ENCODE assay signal across 10 cellular contexts in the genomic region with DNA sequence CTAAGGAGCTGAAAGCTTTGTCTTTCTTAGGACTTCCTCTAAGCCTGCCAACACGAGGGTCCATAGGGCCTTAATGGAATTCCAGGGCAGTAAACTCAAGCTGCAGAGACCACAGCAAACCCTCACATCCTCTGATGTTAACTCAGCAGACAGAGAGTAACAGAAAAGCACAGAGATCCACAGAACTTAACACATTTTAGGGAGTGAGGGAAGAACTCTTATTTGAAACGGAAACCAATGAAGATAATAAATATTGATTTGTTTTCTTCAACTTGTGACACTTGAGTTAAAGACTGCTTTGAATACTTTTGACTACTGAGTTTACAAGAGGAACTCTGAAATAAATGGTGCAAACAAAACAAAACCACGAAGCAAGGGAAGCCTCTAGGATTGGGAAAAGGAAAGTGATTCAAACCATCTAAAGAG. TPM values are rescaled to one million over a fixed set of nuclear protein-coding genes. Genes with fewer than 3 reads are reported as not detected.
DNase-seq lines count a peak whose midpoint lies in the region; ATAC-seq, FAIRE-seq and TF ChIP-seq lines count a peak whose summit lies in the region.
"Had no signal": no experiment of that assay in that cellular context is flagged by ENCODE, and none has a peak within 500 bp of the region (broad histone marks: within the 10 kb centered on the region; RNA-seq: fewer than 3 reads in every experiment).

No MANE protein-coding gene starts in this region.

- no peak for ATAC-seq in natural killer cell treated with Interleukin-12 subunit alpha and Interleukin-12 subunit beta and Interleukin-15 and Interleukin-18, amount 100 ng/mL, for 72 hours

- H3K4me3 Mint-ChIP-seq in HFFc6, result peak overlapping the region; percentile 65
- H3K4me3 Mint-ChIP-seq in natural killer cell treated with Interleukin-12 subunit alpha and Interleukin-12 subunit beta and Interleukin-15 and Interleukin-18, amount 100 ng/mL, for 72 hours, result no peak overlapping the region

- H3K9me3 Mint-ChIP-seq in HFFc6, result no peaks in the 10 kb centered on the region
- no peaks in the 10 kb centered on the region for H3K9me3 Mint-ChIP-seq in natural killer cell treated with Interleukin-12 subunit alpha and Interleukin-12 subunit beta and Interleukin-15 and Interleukin-18, amount 100 ng/mL, for 72 hours

- peaks cover 19% of the 10 kb centered on the region for H3K36me3 Mint-ChIP-seq in HFFc6 (ENCODE audit: low read depth)
- peaks cover 20% of the 10 kb centered on the region for H3K36me3 Mint-ChIP-seq in natural killer cell treated with Interleukin-12 subunit alpha and Interleukin-12 subunit beta and Interleukin-15 and Interleukin-18, amount 100 ng/mL, for 72 hours

- TF ChIP-seq EP300 in stomach (IDR thresholded peaks at IDR 0.05), result no peak

- H3K4me3 ChIP-seq in choroid plexus epithelial cell (ENCODE audit: low read depth, low read length), result no peak overlapping the region
- H3K4me3 ChIP-seq in liver (ENCODE audit: low read depth in 1 of 3, low read length in 3 of 3), result no peak overlapping the region
- no peak overlapping the region for H3K4me3 ChIP-seq in stomach
- no peak overlapping the region for H3K4me3 ChIP-seq in MG63

- WGBS in liver, result 30% methylated on average over 3 of the region's 3 CpGs
- WGBS in stomach, 5 donors, result 16 to 29% (median 18%) methylated on average over 3 of the region's 3 CpGs

- peaks cover 31% of the 10 kb centered on the region for H3K4me1 Mint-ChIP-seq in HFFc6 (ENCODE audit: low read depth)
- H3K4me1 Mint-ChIP-seq in natural killer cell treated with Interleukin-12 subunit alpha and Interleukin-12 subunit beta and Interleukin-15 and Interleukin-18, amount 100 ng/mL, for 72 hours (ENCODE audit: low read depth in 2 of 2), result peaks cover 22% of the 10 kb centered on the region in 2 donors

- H3K9ac ChIP-seq in liver (ENCODE audit: low read depth in 1 of 2, low read length in 2 of 2), result peak overlapping the region; percentile 28 to 31

- no peak for FAIRE-seq in H54 (lab: Jason Lieb, UNC)
- FAIRE-seq: islet of Langerhans, TTC549 had no signal

- H3K36me3 ChIP-seq in liver (ENCODE audit: control insufficient read depth in 4 of 4, insufficient read depth in 3 of 4, low read depth in 1 of 4, low read length in 3 of 4) (peaks cover 9 to 24% (median 21%) of the 10 kb centered on the region in 4 donors), stomach (peaks cover 30 to 93% (median 91%) of the 10 kb centered on the region in 4 donors), MG63 (peaks cover 45% of the 10 kb centered on the region)

- TF ChIP-seq CTCF in HFFc6 (IDR thresholded peaks at IDR 0.05), result no peak
- no peak for TF ChIP-seq CTCF in choroid plexus epithelial cell (conservative IDR thresholded peaks at IDR 0.05; ENCODE audit: low read depth, low read length)
- TF ChIP-seq CTCF in liver (IDR thresholded peaks at IDR 0.05; ENCODE audit: low read depth, low read length, missing input control), result no peak
- TF ChIP-seq CTCF in stomach (IDR thresholded peaks at IDR 0.05), result no peak

- H3K9me3 ChIP-seq in liver (ENCODE audit: control insufficient read depth in 4 of 4, low read length in 3 of 4), result no peaks in the 10 kb centered on the region
- no peaks in the 10 kb centered on the region for H3K9me3 ChIP-seq in stomach
- no peaks in the 10 kb centered on the region for H3K9me3 ChIP-seq in MG63

- H3K27me3 ChIP-seq in liver (ENCODE audit: control insufficient read depth in 4 of 4, insufficient read depth in 4 of 4, low read length in 3 of 4) (no peaks in the 10 kb centered on the region), stomach (no peaks in the 10 kb centered on the region), MG63 (no peaks in the 10 kb centered on the region)

- H3K27ac Mint-ChIP-seq in HFFc6, result peak overlapping the region; percentile 94
- H3K27ac Mint-ChIP-seq in natural killer cell treated with Interleukin-12 subunit alpha and Interleukin-12 subunit beta and Interleukin-15 and Interleukin-18, amount 100 ng/mL, for 72 hours, result no peak overlapping the region

- intact Hi-C loops in stomach (cut with DNase I; ENCODE audit: low total_unique reads) (no loop called here), posterior cingulate gyrus (cut with DNase I) (no loop called here)

- no peaks in the 10 kb centered on the region; the same call in 1 of the 2 replicates for H3K27me3 Mint-ChIP-seq in HFFc6 (ENCODE audit: insufficient read depth)
- no peaks in the 10 kb centered on the region for H3K27me3 Mint-ChIP-seq in natural killer cell treated with Interleukin-12 subunit alpha and Interleukin-12 subunit beta and Interleukin-15 and Interleukin-18, amount 100 ng/mL, for 72 hours

- peak overlapping the region; percentile 72 to 80 for H3K27ac ChIP-seq in liver (ENCODE audit: low read depth in 1 of 2, low read length in 2 of 2)
- H3K27ac ChIP-seq in stomach, result peak overlapping the region; percentile 77 to 91 (median 84)

- DNase-seq in HFFc6 (no peak), choroid plexus epithelial cell (ENCODE audit: low read depth) (peak; percentile 75), stomach (no peak), MG63 (no peak), H54 (ENCODE audit: insufficient read length, low spot score) (no peak), posterior cingulate gyrus (no peak)
- DNase-seq in natural killer cell treated with Interleukin-12 subunit alpha and Interleukin-12 subunit beta and Interleukin-15 and Interleukin-18, amount 100 ng/mL, for 72 hours (ENCODE audit: low spot score), result no peak

- TF ChIP-seq RAD21 in liver (IDR thresholded peaks at IDR 0.05), result no peak

- no peak for TF ChIP-seq POLR2A in stomach (IDR thresholded peaks at IDR 0.05)
- TF ChIP-seq POLR2A in H54 (IDR thresholded peaks at IDR 0.05; ENCODE audit: low read depth, low read length), result no peak

- peaks cover 0 to 26% (median 19%) of the 10 kb centered on the region in 4 donors for H3K4me1 ChIP-seq in liver (ENCODE audit: control insufficient read depth in 4 of 4, insufficient read depth in 4 of 4, low read length in 3 of 4)
- peaks cover 21 to 78% (median 46%) of the 10 kb centered on the region in 4 donors for H3K4me1 ChIP-seq in stomach

TF ChIP-seq in liver, 16 proteins besides CTCF, POLR2A, EP300 and RAD21:
- TF ChIP-seq EGR1 (IDR thresholded peaks at IDR 0.05; ENCODE audit: low read depth in 2 of 2), result no peak
- TF ChIP-seq, protein P1, sequence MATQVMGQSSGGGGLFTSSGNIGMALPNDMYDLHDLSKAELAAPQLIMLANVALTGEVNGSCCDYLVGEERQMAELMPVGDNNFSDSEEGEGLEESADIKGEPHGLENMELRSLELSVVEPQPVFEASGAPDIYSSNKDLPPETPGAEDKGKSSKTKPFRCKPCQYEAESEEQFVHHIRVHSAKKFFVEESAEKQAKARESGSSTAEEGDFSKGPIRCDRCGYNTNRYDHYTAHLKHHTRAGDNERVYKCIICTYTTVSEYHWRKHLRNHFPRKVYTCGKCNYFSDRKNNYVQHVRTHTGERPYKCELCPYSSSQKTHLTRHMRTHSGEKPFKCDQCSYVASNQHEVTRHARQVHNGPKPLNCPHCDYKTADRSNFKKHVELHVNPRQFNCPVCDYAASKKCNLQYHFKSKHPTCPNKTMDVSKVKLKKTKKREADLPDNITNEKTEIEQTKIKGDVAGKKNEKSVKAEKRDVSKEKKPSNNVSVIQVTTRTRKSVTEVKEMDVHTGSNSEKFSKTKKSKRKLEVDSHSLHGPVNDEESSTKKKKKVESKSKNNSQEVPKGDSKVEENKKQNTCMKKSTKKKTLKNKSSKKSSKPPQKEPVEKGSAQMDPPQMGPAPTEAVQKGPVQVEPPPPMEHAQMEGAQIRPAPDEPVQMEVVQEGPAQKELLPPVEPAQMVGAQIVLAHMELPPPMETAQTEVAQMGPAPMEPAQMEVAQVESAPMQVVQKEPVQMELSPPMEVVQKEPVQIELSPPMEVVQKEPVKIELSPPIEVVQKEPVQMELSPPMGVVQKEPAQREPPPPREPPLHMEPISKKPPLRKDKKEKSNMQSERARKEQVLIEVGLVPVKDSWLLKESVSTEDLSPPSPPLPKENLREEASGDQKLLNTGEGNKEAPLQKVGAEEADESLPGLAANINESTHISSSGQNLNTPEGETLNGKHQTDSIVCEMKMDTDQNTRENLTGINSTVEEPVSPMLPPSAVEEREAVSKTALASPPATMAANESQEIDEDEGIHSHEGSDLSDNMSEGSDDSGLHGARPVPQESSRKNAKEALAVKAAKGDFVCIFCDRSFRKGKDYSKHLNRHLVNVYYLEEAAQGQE (IDR thresholded peaks at IDR 0.05), result no peak

RNA-seq across cellular contexts. Expression of a gene that starts 9.4 kb away (rescaled TPM):
- 100 to 1,000 TPM in 3 of 6 experiments, 10 to 100 TPM in 3; 84.7 to 103 (median 99.7) TPM for total RNA-seq in HFFc6 (2021; fragmentation: NEBNext Ultra II Directional; extraction: Animal tissue kit (Norgen Biotek cat#: 25700))
- total RNA-seq in liver, result 100 to 1,000 TPM in 1 of 2 donors, 10 to 100 TPM in 1; 31.7 to 106 TPM
- 10 to 100 TPM; 14.2 to 38.5 TPM for polyA plus RNA-seq in liver
- 100 to 1,000 TPM in 4 of 5 donors, 10 to 100 TPM in 1; 53.1 to 264 (median 211) TPM for total RNA-seq in stomach
- polyA plus RNA-seq in stomach, result 10 to 100 TPM; 34.5 to 67.4 (median 51.6) TPM
- total RNA-seq in MG63 (2014; rRNA removed; shearing (Covaris generic); ENCODE audit: low replicate concordance), result 23.2 and 27.2 TPM in 2 replicates
- 100 to 1,000 TPM in 1 of 2 donors, 10 to 100 TPM in 1; 74.0 to 101 TPM for total RNA-seq in natural killer cell treated with Interleukin-12 subunit alpha and Interleukin-12 subunit beta and Interleukin-15 and Interleukin-18, amount 100 ng/mL, for 72 hours

RNA-seq across cellular contexts. Expression of a gene that starts 45.4 kb away (rescaled TPM):
- total RNA-seq in HFFc6 (2021; fragmentation: NEBNext Ultra II Directional; extraction: Animal tissue kit (Norgen Biotek cat#: 25700)), result 10 to 100 TPM; 14.2 to 22.0 (median 18.8) TPM
- total RNA-seq in liver (10 to 100 TPM in 1 of 2 donors, 1 to 10 TPM in 1; 8.1 to 19.7 TPM), stomach (100 to 1,000 TPM in 3 of 5 donors, 10 to 100 TPM in 2; 10.5 to 244 (median 127) TPM)
- polyA plus RNA-seq in liver (1 to 10 TPM; 2.9 to 4.5 TPM), stomach (10 to 100 TPM; 15.1 to 38.2 (median 24.1) TPM)
- total RNA-seq in MG63 (2014; rRNA removed; shearing (Covaris generic); ENCODE audit: low replicate concordance), result 1.5 and 2.9 TPM in 2 replicates
- 1 to 10 TPM; 1.2 to 2.2 TPM for total RNA-seq in natural killer cell treated with Interleukin-12 subunit alpha and Interleukin-12 subunit beta and Interleukin-15 and Interleukin-18, amount 100 ng/mL, for 72 hours

RNA-seq across cellular contexts. Expression of a gene that starts 59.4 kb away (rescaled TPM):
- not detected for total RNA-seq in HFFc6 (2021; fragmentation: NEBNext Ultra II Directional; extraction: Animal tissue kit (Norgen Biotek cat#: 25700))
- total RNA-seq in liver (under 1 TPM in 1 of 2 donors, not detected in 1; 0.08 TPM), stomach (not detected)
- polyA plus RNA-seq in liver (under 1 TPM in 1 of 2 donors, not detected in 1; 0.17 TPM), stomach (not detected)
- not detected in 2 replicates for total RNA-seq in MG63 (2014; rRNA removed; shearing (Covaris generic); ENCODE audit: low replicate concordance)
- under 1 TPM; 0.38 to 0.64 TPM for total RNA-seq in natural killer cell treated with Interleukin-12 subunit alpha and Interleukin-12 subunit beta and Interleukin-15 and Interleukin-18, amount 100 ng/mL, for 72 hours
